Comparison of ENCODE assay signal across 8 cellular contexts in the genomic region with DNA sequence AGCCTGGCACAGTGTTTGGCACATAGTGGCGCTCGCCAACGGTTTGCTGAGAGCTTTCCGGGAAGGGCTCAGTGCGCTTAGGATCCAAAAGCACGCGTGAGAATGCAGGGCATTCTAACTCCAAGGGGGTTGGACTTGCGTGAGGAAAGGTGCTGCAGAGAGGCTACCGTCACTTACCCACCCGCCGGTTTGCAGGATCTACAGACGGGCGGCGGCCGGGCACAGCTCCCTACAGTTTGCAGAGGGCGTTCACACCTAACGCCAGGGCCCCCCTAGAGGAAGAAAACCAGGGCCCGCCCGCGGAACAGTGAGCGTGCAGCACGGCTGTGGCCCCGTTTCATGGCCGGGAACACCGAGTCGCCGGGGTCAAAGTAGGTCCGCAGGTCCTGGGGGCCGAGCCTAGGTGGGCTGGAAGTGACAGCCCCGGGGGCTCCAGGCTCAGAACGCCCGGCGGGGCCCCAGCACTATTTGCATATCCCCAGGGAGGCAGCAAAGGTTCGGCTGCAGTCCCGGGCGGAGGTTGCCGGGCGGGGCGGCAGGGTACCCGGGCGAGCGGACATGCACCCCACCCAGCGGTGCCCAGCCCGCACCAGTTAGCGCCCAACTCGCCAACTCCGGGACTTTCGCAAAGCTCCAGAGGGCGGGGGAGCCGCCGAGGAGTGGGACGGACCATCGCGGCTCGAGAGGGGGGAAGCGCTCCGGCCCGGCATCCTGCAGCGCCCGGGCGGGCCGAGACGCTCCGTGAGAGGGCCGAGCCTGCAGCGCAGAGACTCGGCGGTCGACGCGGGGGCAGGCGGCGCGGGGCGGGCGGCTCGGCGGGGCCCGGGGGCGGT.
DNase-seq lines count a peak whose midpoint lies in the region; ATAC-seq and TF ChIP-seq lines count a peak whose summit lies in the region.

No MANE protein-coding gene starts in this region.

- peak; percentile 68 for ATAC-seq in HG03342 (IDR thresholded peaks at IDR 0.05; ENCODE audit: unreplicated experiment)

- DNase-seq in CD1c-positive myeloid dendritic cell (ENCODE audit: extremely low spot score), result peak; percentile 86
- peak; percentile 4 for DNase-seq in NCI-H82 treated with DMSO at 0.1 percent for 48 hours (lab: John Stamatoyannopoulos, UW; ENCODE audit: unreplicated experiment)
- DNase-seq in activated CD8-positive, alpha-beta memory T cell treated with anti-CD3 and anti-CD28 coated beads, Interleukin-2, amount 50 U/mL, for 1 hour (ENCODE audit: extremely low read depth), result peak; percentile 54
- DNase-seq in epidermal melanocyte (ENCODE audit: insufficient read length, low spot score), result peak; percentile 91
- DNase-seq in middle frontal gyrus (ENCODE audit: extremely low spot score, low spot score), result peak; percentile 57
- peak; percentile 62 to 65 for DNase-seq in stimulated activated CD8-positive, alpha-beta memory T cell treated with anti-CD3 and anti-CD28 coated beads, Interleukin-2, amount 100 ng/mL, for 1 hour (ENCODE audit: low read depth in 2 of 2)

- peak; percentile 51 for TF ChIP-seq POLR2A in GM19193 (IDR thresholded peaks at IDR 0.05; ENCODE audit: extremely low read depth, insufficient read depth, insufficient read length)

Comparison
In these comparisons a context has a peak if more than half of its experiments do, and no peak if none do; other contexts are left out.
1. Peak in every context shown above with its lines: DNase-seq and ATAC-seq.
2. DNase-seq: peak in every context shown above with its lines; median percentile 91 in epidermal melanocyte; 86 in CD1c-positive myeloid dendritic cell; 64 in stimulated activated CD8-positive, alpha-beta memory T cell treated with anti-CD3 and anti-CD28 coated beads, Interleukin-2, amount 100 ng/mL, for 1 hour; 57 in middle frontal gyrus; 54 in activated CD8-positive, alpha-beta memory T cell treated with anti-CD3 and anti-CD28 coated beads, Interleukin-2, amount 50 U/mL, for 1 hour; 4 in NCI-H82 treated with DMSO at 0.1 percent for 48 hours.